16 cellular contexts compared by ENCODE assay signal in genomic region chr6:141151710-141152417, GRCh38.
"Had no signal": no experiment of that assay in that cellular context is flagged by ENCODE, and none has a peak within 500 bp of the region (broad histone marks: within the 10 kb centered on the region; RNA-seq: fewer than 3 reads in every experiment).

No MANE protein-coding gene starts in this region.

- H3K4me3 Mint-ChIP-seq: activated CD4-positive, alpha-beta T cell treated with anti-CD3 and anti-CD28 coated beads, Interleukin-2, amount 10 ng/mL, durations not matched to agents 7 days and 5 days; activated naive CD8-positive, alpha-beta T cell; dendritic cell treated with granulocyte-macrophage colony-stimulating factor and Interleukin-4, amounts not matched to agents 40 ng/mL and 50 ng/mL, for 4 days; natural killer cell treated with Interleukin-12 subunit alpha and Interleukin-12 subunit beta and Interleukin-15 and Interleukin-18, amount 100 ng/mL, for 72 hours; stimulated activated naive B cell treated with anti-CD40 and anti-IgM and Interleukin-4, amounts not matched to agents 10 μg/mL and 1 μg/mL and 100 μg/mL, for 72 hours had no signal

- H3K36me3 Mint-ChIP-seq: natural killer cell treated with Interleukin-12 subunit alpha and Interleukin-12 subunit beta and Interleukin-15 and Interleukin-18, amount 100 ng/mL, for 72 hours; stimulated activated naive B cell treated with anti-CD40 and anti-IgM and Interleukin-4, amounts not matched to agents 10 μg/mL and 1 μg/mL and 100 μg/mL, for 72 hours had no signal

- DNase-seq: activated CD4-positive, alpha-beta T cell treated with anti-CD3 and anti-CD28 coated beads, Interleukin-2, amount 10 ng/mL, durations not matched to agents 7 days and 5 days; activated gamma-delta T cell; amniotic stem cell; effector CD8-positive, alpha-beta T cell; esophagus squamous epithelium; islet precursor cell; left colon; retina; stimulated activated naive B cell treated with anti-CD40 and anti-IgM and Interleukin-4, amounts not matched to agents 10 μg/mL and 1 μg/mL and 100 μg/mL, for 72 hours; T-helper 9 cell; thyroid gland had no signal

- ATAC-seq: left colon; natural killer cell treated with Interleukin-12 subunit alpha and Interleukin-12 subunit beta and Interleukin-15 and Interleukin-18, amount 100 ng/mL, for 72 hours; stimulated activated naive B cell treated with anti-CD40 and anti-IgM and Interleukin-4, amounts not matched to agents 10 μg/mL and 1 μg/mL and 100 μg/mL, for 72 hours had no signal

- H3K27ac Mint-ChIP-seq: activated CD4-positive, alpha-beta T cell treated with anti-CD3 and anti-CD28 coated beads, Interleukin-2, amount 10 ng/mL, durations not matched to agents 7 days and 5 days; activated naive CD8-positive, alpha-beta T cell; dendritic cell treated with granulocyte-macrophage colony-stimulating factor and Interleukin-4, amounts not matched to agents 40 ng/mL and 50 ng/mL, for 4 days; natural killer cell treated with Interleukin-12 subunit alpha and Interleukin-12 subunit beta and Interleukin-15 and Interleukin-18, amount 100 ng/mL, for 72 hours; stimulated activated naive B cell treated with anti-CD40 and anti-IgM and Interleukin-4, amounts not matched to agents 10 μg/mL and 1 μg/mL and 100 μg/mL, for 72 hours had no signal

- H3K9me3 ChIP-seq: esophagus squamous epithelium, thyroid gland had no signal

- H3K36me3 ChIP-seq: cardiac muscle cell, esophagus squamous epithelium, thyroid gland had no signal

- H3K27ac ChIP-seq: cardiac muscle cell, esophagus squamous epithelium, thyroid gland had no signal

- H3K4me3 ChIP-seq: cardiac muscle cell, esophagus squamous epithelium, lung, thyroid gland had no signal

- H3K27me3 Mint-ChIP-seq: activated CD4-positive, alpha-beta T cell treated with anti-CD3 and anti-CD28 coated beads, Interleukin-2, amount 10 ng/mL, durations not matched to agents 7 days and 5 days; dendritic cell treated with granulocyte-macrophage colony-stimulating factor and Interleukin-4, amounts not matched to agents 40 ng/mL and 50 ng/mL, for 4 days; natural killer cell treated with Interleukin-12 subunit alpha and Interleukin-12 subunit beta and Interleukin-15 and Interleukin-18, amount 100 ng/mL, for 72 hours; stimulated activated naive B cell treated with anti-CD40 and anti-IgM and Interleukin-4, amounts not matched to agents 10 μg/mL and 1 μg/mL and 100 μg/mL, for 72 hours had no signal

- H3K4me1 ChIP-seq: esophagus squamous epithelium, thyroid gland had no signal

- H3K27me3 ChIP-seq: cardiac muscle cell, esophagus squamous epithelium, thyroid gland had no signal
